In genomic region chr1:150765229-150765976, GRCh38 we compare ENCODE assay signal across 8 cellular contexts.
DNase-seq lines count a peak whose midpoint lies in the region; ATAC-seq and TF ChIP-seq lines count a peak whose summit lies in the region.

Gene CTSS, minus strand, starts transcription at chr1:150765778. Its CDS starts 1,015 bp downstream, at chr1:150764763.

- no peaks in the 10 kb centered on the region for H3K27me3 Mint-ChIP-seq in activated naive CD8-positive, alpha-beta T cell treated with anti-CD3 and anti-CD28 coated beads, Interleukin-2, amount 50 U/mL, for 24 hours

- ATAC-seq in GM21737 (IDR thresholded peaks at IDR 0.05; ENCODE audit: unreplicated experiment): peak; percentile 64
- ATAC-seq in activated naive CD8-positive, alpha-beta T cell treated with anti-CD3 and anti-CD28 coated beads, Interleukin-2, amount 50 U/mL, for 24 hours: peak; percentile 93

- no peaks in the 10 kb centered on the region for H3K36me3 ChIP-seq in stomach smooth muscle (ENCODE audit: control insufficient read depth in 2 of 2, insufficient read depth in 2 of 2, low read length in 2 of 2)

- peaks cover 16% of the 10 kb centered on the region for H3K36me3 Mint-ChIP-seq in activated naive CD8-positive, alpha-beta T cell treated with anti-CD3 and anti-CD28 coated beads, Interleukin-2, amount 50 U/mL, for 24 hours (ENCODE audit: low read depth)

- no peaks in the 10 kb centered on the region for H3K27me3 ChIP-seq in stomach smooth muscle (ENCODE audit: control insufficient read depth in 1 of 2, insufficient read depth in 2 of 2, low read length in 2 of 2)

- H3K27ac Mint-ChIP-seq in activated naive CD8-positive, alpha-beta T cell treated with anti-CD3 and anti-CD28 coated beads, Interleukin-2, amount 50 U/mL, for 24 hours: peak within 1 kb of the TSS; percentile 89

- peak within 1 kb of the TSS; percentile 38 to 41 for H3K9ac ChIP-seq in stomach smooth muscle (ENCODE audit: low read length in 2 of 2)

- H3K4me3 ChIP-seq in GM12875 (ENCODE audit: low read depth, low read length) (peak within 1 kb of the TSS; percentile 57), stomach smooth muscle (ENCODE audit: low read length in 2 of 2) (peak within 1 kb of the TSS; percentile 29 to 43)

- TF ChIP-seq CTCF in GM12875 (IDR thresholded peaks at IDR 0.05; ENCODE audit: borderline replicate concordance, insufficient read depth, low read depth, low read length): no peak

- peaks cover 42% of the 10 kb centered on the region for H3K4me1 Mint-ChIP-seq in activated naive CD8-positive, alpha-beta T cell treated with anti-CD3 and anti-CD28 coated beads, Interleukin-2, amount 50 U/mL, for 24 hours

- peak within 1 kb of the TSS; percentile 89 for H3K4me3 Mint-ChIP-seq in activated naive CD8-positive, alpha-beta T cell treated with anti-CD3 and anti-CD28 coated beads, Interleukin-2, amount 50 U/mL, for 24 hours

- H3K9me3 Mint-ChIP-seq in activated naive CD8-positive, alpha-beta T cell treated with anti-CD3 and anti-CD28 coated beads, Interleukin-2, amount 50 U/mL, for 24 hours: no peaks in the 10 kb centered on the region

- DNase-seq in LoVo (ENCODE audit: low spot score): peak; percentile 32
- no peak for DNase-seq in activated naive CD8-positive, alpha-beta T cell treated with anti-CD3 and anti-CD28 coated beads, Interleukin-2, amount 50 U/mL, for 24 hours
- peak; percentile 15 for DNase-seq in inferior parietal cortex (ENCODE audit: extremely low spot score)
- no peak for DNase-seq in NCI-H446 treated with DMSO at 0.1 percent for 48 hours (lab: John Stamatoyannopoulos, UW)
- no peak for DNase-seq in NCI-H1417 treated with DMSO at 0.1 percent for 48 hours (lab: John Stamatoyannopoulos, UW)

- no peaks in the 10 kb centered on the region for H3K4me1 ChIP-seq in stomach smooth muscle (ENCODE audit: control insufficient read depth, insufficient read depth, low read length)

- H3K9me3 ChIP-seq in stomach smooth muscle (ENCODE audit: control insufficient read depth in 2 of 2, low read length in 2 of 2): no peaks in the 10 kb centered on the region

- no peak within 1 kb of the TSS for H3K27ac ChIP-seq in stomach smooth muscle (ENCODE audit: low read length)

Comparison
In these comparisons a context has a peak if more than half of its experiments do, and no peak if none do; other contexts are left out.
1. DNase-seq: peak in LoVo (single experiment) and inferior parietal cortex (single experiment); none in activated naive CD8-positive, alpha-beta T cell treated with anti-CD3 and anti-CD28 coated beads, Interleukin-2, amount 50 U/mL, for 24 hours (single experiment), NCI-H446 treated with DMSO at 0.1 percent for 48 hours (single experiment) and NCI-H1417 treated with DMSO at 0.1 percent for 48 hours (single experiment).